ENCODE assay signal across 8 cellular contexts in the genomic region with DNA sequence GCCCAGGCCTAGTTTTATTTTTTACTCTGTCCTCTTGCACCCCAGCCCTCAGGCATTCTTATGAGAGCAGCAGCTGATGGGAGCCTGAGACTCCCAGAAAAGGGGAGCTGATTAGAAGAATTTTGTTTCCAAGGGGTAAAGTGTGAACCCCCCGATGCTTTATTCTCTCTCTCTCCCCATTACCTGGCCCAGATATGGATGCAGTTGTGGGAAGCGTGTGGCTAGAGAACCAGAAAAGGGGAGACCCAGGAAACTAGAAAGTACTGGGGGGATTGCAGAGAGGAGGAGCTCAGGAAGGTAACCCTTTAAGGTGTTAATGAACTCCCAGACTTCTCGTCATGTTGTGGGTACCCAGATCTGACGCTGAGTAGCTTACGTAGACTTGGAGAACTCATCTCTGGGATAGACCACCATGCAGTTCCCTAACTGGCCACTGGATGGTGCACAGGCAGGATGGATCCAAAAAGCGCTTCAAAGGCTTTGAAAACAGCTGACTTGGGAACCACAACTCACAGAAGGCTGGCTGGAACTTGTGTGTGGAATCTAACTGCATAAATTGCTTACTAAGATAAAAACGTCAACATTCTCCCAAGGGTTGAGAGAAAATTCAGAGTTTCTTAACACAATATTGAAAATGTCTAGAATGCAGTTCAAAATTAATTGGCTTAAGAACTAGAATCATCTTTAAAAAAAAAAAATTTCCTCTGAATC.
DNase-seq lines count a peak whose midpoint lies in the region; ATAC-seq and TF ChIP-seq lines count a peak whose summit lies in the region.

No MANE protein-coding gene starts in this region.

- no peak for TF ChIP-seq POLR2A in gastroesophageal sphincter (IDR thresholded peaks at IDR 0.05)

- peaks cover 0 to 16% (median 0%) of the 10 kb centered on the region in 3 donors for H3K4me1 ChIP-seq in gastroesophageal sphincter

- peak; percentile 96 to 97 (median 97) for TF ChIP-seq CTCF in gastroesophageal sphincter (IDR thresholded peaks at IDR 0.05)
- peak; percentile 90 for TF ChIP-seq CTCF in osteocyte (IDR thresholded peaks at IDR 0.05)
- TF ChIP-seq CTCF in type B pancreatic cell (conservative IDR thresholded peaks at IDR 0.05), result peak; percentile 94

- no peaks in the 10 kb centered on the region for H3K27me3 Mint-ChIP-seq in osteocyte (ENCODE audit: unreplicated experiment)
- H3K27me3 Mint-ChIP-seq in type B pancreatic cell, result no peaks in the 10 kb centered on the region

- ATAC-seq in GM18498 (IDR thresholded peaks at IDR 0.05; ENCODE audit: unreplicated experiment), result peak; percentile 78
- ATAC-seq in gastroesophageal sphincter, result peak; percentile 89

- H3K36me3 Mint-ChIP-seq in osteocyte (ENCODE audit: unreplicated experiment) (no peaks in the 10 kb centered on the region), type B pancreatic cell (peaks cover 11% of the 10 kb centered on the region)

- H3K27me3 ChIP-seq in gastroesophageal sphincter, result no peaks in the 10 kb centered on the region

- H3K9me3 ChIP-seq in gastroesophageal sphincter, result no peaks in the 10 kb centered on the region

- H3K27ac ChIP-seq in gastroesophageal sphincter, result no peak overlapping the region

- H3K4me3 ChIP-seq in gastroesophageal sphincter, result no peak overlapping the region

- 4 to 17% methylated on average over 4 to 6 of the region's 7 CpGs for WGBS in gastroesophageal sphincter (ENCODE audit: low coverage in 1 of 2), 2 donors

- H3K4me1 Mint-ChIP-seq in osteocyte (ENCODE audit: unreplicated experiment) (peaks cover 18% of the 10 kb centered on the region), type B pancreatic cell (ENCODE audit: unreplicated experiment) (peaks cover 9% of the 10 kb centered on the region)

- H3K4me3 Mint-ChIP-seq in osteocyte (ENCODE audit: unreplicated experiment), result no peak overlapping the region
- no peak overlapping the region for H3K4me3 Mint-ChIP-seq in type B pancreatic cell

- H3K27ac Mint-ChIP-seq in osteocyte (ENCODE audit: unreplicated experiment) (no peak overlapping the region), type B pancreatic cell (peak overlapping the region; percentile 56)

- no peak for TF ChIP-seq EP300 in gastroesophageal sphincter (IDR thresholded peaks at IDR 0.05)

- no peaks in the 10 kb centered on the region for H3K9me3 Mint-ChIP-seq in osteocyte (ENCODE audit: unreplicated experiment)
- no peaks in the 10 kb centered on the region for H3K9me3 Mint-ChIP-seq in type B pancreatic cell

- peaks cover 0 to 13% of the 10 kb centered on the region in 2 donors for H3K36me3 ChIP-seq in gastroesophageal sphincter

- DNase-seq in AG08396 (ENCODE audit: low spot score) (peak; percentile 92), HuH-7.5 (ENCODE audit: low spot score) (peak; percentile 95), SK-N-DZ (ENCODE audit: low spot score) (peak; percentile 70), osteocyte (ENCODE audit: extremely low spot score, unreplicated experiment) (peak; percentile 95), type B pancreatic cell (ENCODE audit: extremely low spot score, unreplicated experiment) (no peak)
- DNase-seq in activated naive CD4-positive, alpha-beta T cell (lab: John Stamatoyannopoulos, UW), result peak; percentile 31 to 67 (median 58)
